24 cellular contexts compared by ENCODE assay signal in the genomic region with DNA sequence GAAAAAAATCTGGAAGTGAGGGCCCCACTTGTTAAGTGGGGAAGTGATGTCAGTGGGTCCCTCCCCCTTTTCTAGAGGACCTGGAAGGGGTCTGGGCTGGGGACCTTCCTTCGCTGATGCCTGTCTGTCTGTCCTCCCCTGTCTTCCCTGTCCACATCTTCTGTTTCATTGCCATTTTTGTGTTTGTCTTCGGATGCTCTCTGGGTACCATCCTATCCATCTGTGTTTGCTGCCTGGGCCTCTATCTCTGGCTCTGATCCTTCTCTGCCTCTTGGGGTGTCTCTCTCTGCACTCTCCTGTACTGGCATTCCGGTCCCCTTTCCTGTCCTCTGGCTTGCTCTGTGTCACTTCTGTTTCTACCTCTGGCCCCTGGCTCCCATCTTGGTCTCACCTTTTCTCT. TPM values are rescaled to one million over a fixed set of nuclear protein-coding genes. Genes with fewer than 3 reads are reported as not detected.
"Had no signal": no experiment of that assay in that cellular context is flagged by ENCODE, and none has a peak within 500 bp of the region (broad histone marks: within the 10 kb centered on the region; RNA-seq: fewer than 3 reads in every experiment).

No MANE protein-coding gene starts in this region.

- H3K27ac ChIP-seq: cardiac muscle cell, left lung had no signal

- H3K4me3 Mint-ChIP-seq: activated CD4-positive, alpha-beta T cell treated with anti-CD3 and anti-CD28 coated beads, Interleukin-2, amount 10 ng/mL, durations not matched to agents 7 days and 5 days; activated CD8-positive, alpha-beta memory T cell treated with anti-CD3 and anti-CD28 coated beads, Interleukin-2, amount 10 ng/mL, durations not matched to agents 7 days and 5 days; activated CD8-positive, alpha-beta T cell treated with anti-CD3 and anti-CD28 coated beads for 36 hours; dendritic cell treated with granulocyte-macrophage colony-stimulating factor and Interleukin-4, amounts not matched to agents 40 ng/mL and 50 ng/mL, for 4 days; natural killer cell treated with Interleukin-12 subunit alpha and Interleukin-12 subunit beta and Interleukin-15 and Interleukin-18, amount 100 ng/mL, for 72 hours had no signal

- H3K27ac Mint-ChIP-seq: activated CD4-positive, alpha-beta T cell treated with anti-CD3 and anti-CD28 coated beads, Interleukin-2, amount 10 ng/mL, durations not matched to agents 7 days and 5 days; activated CD8-positive, alpha-beta memory T cell treated with anti-CD3 and anti-CD28 coated beads, Interleukin-2, amount 10 ng/mL, durations not matched to agents 7 days and 5 days; activated CD8-positive, alpha-beta T cell treated with anti-CD3 and anti-CD28 coated beads for 36 hours; activated naive CD4-positive, alpha-beta T cell treated with anti-CD3 and anti-CD28 coated beads, Interleukin-2, amount 50 U/mL, for 72 hours; dendritic cell treated with granulocyte-macrophage colony-stimulating factor and Interleukin-4, amounts not matched to agents 40 ng/mL and 50 ng/mL, for 4 days; natural killer cell treated with Interleukin-12 subunit alpha and Interleukin-12 subunit beta and Interleukin-15 and Interleukin-18, amount 100 ng/mL, for 72 hours; progenitor cell of endocrine pancreas had no signal

- H3K9me3 Mint-ChIP-seq: activated CD4-positive, alpha-beta T cell treated with anti-CD3 and anti-CD28 coated beads, Interleukin-2, amount 10 ng/mL, durations not matched to agents 7 days and 5 days; activated CD8-positive, alpha-beta T cell treated with anti-CD3 and anti-CD28 coated beads for 36 hours; activated naive CD4-positive, alpha-beta T cell treated with anti-CD3 and anti-CD28 coated beads, Interleukin-2, amount 50 U/mL, for 72 hours; dendritic cell treated with granulocyte-macrophage colony-stimulating factor and Interleukin-4, amounts not matched to agents 40 ng/mL and 50 ng/mL, for 4 days; natural killer cell treated with Interleukin-12 subunit alpha and Interleukin-12 subunit beta and Interleukin-15 and Interleukin-18, amount 100 ng/mL, for 72 hours had no signal

- H3K36me3 ChIP-seq: cardiac muscle cell, left lung had no signal

- ATAC-seq: activated CD4-positive, CD25-positive, alpha-beta regulatory T cell treated with anti-CD3 and anti-CD28 coated beads, Interleukin-2, amount 50 U/mL, for 24 hours; activated CD8-positive, alpha-beta memory T cell treated with anti-CD3 and anti-CD28 coated beads, Interleukin-2, amount 10 ng/mL, durations not matched to agents 7 days and 5 days; activated CD8-positive, alpha-beta T cell treated with anti-CD3 and anti-CD28 coated beads for 36 hours; activated naive CD4-positive, alpha-beta T cell treated with anti-CD3 and anti-CD28 coated beads, Interleukin-2, amount 50 U/mL, for 72 hours; left lung; natural killer cell treated with Interleukin-12 subunit alpha and Interleukin-12 subunit beta and Interleukin-15 and Interleukin-18, amount 100 ng/mL, for 72 hours had no signal

- H3K4me3 ChIP-seq: cardiac muscle cell, left lung had no signal

- H3K36me3 Mint-ChIP-seq: activated CD8-positive, alpha-beta memory T cell treated with anti-CD3 and anti-CD28 coated beads, Interleukin-2, amount 10 ng/mL, durations not matched to agents 7 days and 5 days; activated naive CD4-positive, alpha-beta T cell treated with anti-CD3 and anti-CD28 coated beads, Interleukin-2, amount 50 U/mL, for 72 hours; natural killer cell treated with Interleukin-12 subunit alpha and Interleukin-12 subunit beta and Interleukin-15 and Interleukin-18, amount 100 ng/mL, for 72 hours had no signal

- DNase-seq: activated CD4-positive, alpha-beta T cell treated with anti-CD3 and anti-CD28 coated beads, Interleukin-2, amount 10 ng/mL, durations not matched to agents 7 days and 5 days; activated CD8-positive, alpha-beta memory T cell treated with anti-CD3 and anti-CD28 coated beads, Interleukin-2, amount 10 ng/mL, durations not matched to agents 7 days and 5 days; activated CD8-positive, alpha-beta T cell treated with anti-CD3 and anti-CD28 coated beads for 36 hours; activated gamma-delta T cell; activated T-cell treated with anti-CD3 and anti-CD28 coated beads for 4 hours; effector CD8-positive, alpha-beta T cell; erythroblast; foreskin fibroblast; kidney glomerular epithelial cell; left lung; midbrain; stimulated activated CD4-positive, alpha-beta T cell treated with anti-CD3 and anti-CD28 coated beads, Interleukin-4, amount 100 ng/mL, for 1 hour; stimulated activated naive CD4-positive, alpha-beta T cell; T-helper 2 cell had no signal

- H3K9me3 ChIP-seq: left lung, SK-N-SH had no signal

RNA-seq across cellular contexts. Expression of a gene that starts 2.3 kb away (rescaled TPM):
- total RNA-seq: activated CD4-positive, alpha-beta T cell treated with anti-CD3 and anti-CD28 coated beads, Interleukin-2, amount 10 ng/mL, durations not matched to agents 7 days and 5 days; left lung; lung microvascular endothelial cell; natural killer cell treated with Interleukin-12 subunit alpha and Interleukin-12 subunit beta and Interleukin-15 and Interleukin-18, amount 100 ng/mL, for 72 hours; osteocyte had no signal
- polyA plus RNA-seq: fibroblast of lung had no signal
